19 cellular contexts compared by ENCODE assay signal in the genomic region with DNA sequence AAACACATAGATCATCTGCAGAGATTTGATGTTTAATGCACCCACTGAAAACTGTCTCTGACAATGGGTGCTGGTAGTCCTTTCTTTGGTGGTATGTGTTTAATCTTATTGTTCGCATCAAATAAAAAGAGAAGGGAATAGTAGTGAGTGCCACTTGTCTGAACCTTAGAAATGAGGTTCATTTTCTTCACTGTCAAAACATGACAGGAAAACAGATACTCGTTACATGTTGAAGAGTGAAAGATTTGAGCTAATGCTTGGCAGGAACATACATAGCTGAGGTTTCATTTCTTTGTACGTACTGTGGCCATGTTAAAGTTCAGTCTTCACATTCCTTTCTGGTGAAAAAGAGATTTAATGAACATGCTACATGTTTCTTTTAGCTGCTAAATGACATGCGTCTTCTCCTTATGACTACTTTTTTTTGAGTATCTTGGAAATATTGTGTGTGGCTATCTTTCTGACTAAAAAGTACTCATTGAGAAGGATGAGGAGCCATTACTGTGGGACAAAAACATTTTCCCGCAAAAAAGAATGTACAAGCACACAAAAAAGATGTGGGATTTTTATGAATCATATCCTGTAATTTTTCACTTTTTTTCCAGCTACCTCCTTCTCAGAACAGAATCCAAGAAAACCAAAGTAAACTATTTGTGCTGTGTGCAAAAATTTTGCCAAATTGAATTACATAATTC.
DNase-seq lines count a peak whose midpoint lies in the region; ATAC-seq and TF ChIP-seq lines count a peak whose summit lies in the region.
"Had no signal": no experiment of that assay in that cellular context is flagged by ENCODE, and none has a peak within 500 bp of the region (broad histone marks: within the 10 kb centered on the region; RNA-seq: fewer than 3 reads in every experiment).

No MANE protein-coding gene starts in this region.

- no peak overlapping the region for H3K4me3 Mint-ChIP-seq in chondrocyte (ENCODE audit: unreplicated experiment)
- no peak overlapping the region for H3K4me3 Mint-ChIP-seq in mesothelial cell of epicardium
- H3K4me3 Mint-ChIP-seq: activated CD8-positive, alpha-beta memory T cell treated with anti-CD3 and anti-CD28 coated beads, Interleukin-2, amount 10 ng/mL, durations not matched to agents 7 days and 5 days; CD8-positive, alpha-beta memory T cell; nephron; stimulated activated memory B cell treated with anti-CD40 and anti-IgM and Interleukin-4, amounts not matched to agents 10 μg/mL and 1 μg/mL and 100 μg/mL, for 72 hours had no signal

- ATAC-seq in GM21619 (IDR thresholded peaks at IDR 0.05; ENCODE audit: unreplicated experiment) (no peak), HG02870 (IDR thresholded peaks at IDR 0.05; ENCODE audit: unreplicated experiment) (no peak), HG03457 (IDR thresholded peaks at IDR 0.05; ENCODE audit: unreplicated experiment) (no peak)
- ATAC-seq: A549; activated CD4-positive, CD25-positive, alpha-beta regulatory T cell treated with anti-CD3 and anti-CD28 coated beads, Interleukin-2, amount 50 U/mL, for 24 hours; activated CD8-positive, alpha-beta memory T cell treated with anti-CD3 and anti-CD28 coated beads, Interleukin-2, amount 10 ng/mL, durations not matched to agents 7 days and 5 days; stimulated activated memory B cell treated with anti-CD40 and anti-IgM and Interleukin-4, amounts not matched to agents 10 μg/mL and 1 μg/mL and 100 μg/mL, for 72 hours had no signal

- peak overlapping the region; percentile 84 for H2AFZ ChIP-seq in ACC112 (ENCODE audit: low read length, unreplicated experiment)

- H3K79me2 ChIP-seq in ACC112 (ENCODE audit: control insufficient read depth, insufficient read depth, low read length, unreplicated experiment) = no peaks in the 10 kb centered on the region

- DNase-seq in NCI-H226 (peak; percentile 85), chondrocyte (ENCODE audit: low spot score) (no peak), middle frontal gyrus (ENCODE audit: extremely low spot score, low spot score) (peak; percentile 27), mesothelial cell of epicardium (ENCODE audit: low spot score in 2 of 2, unreplicated experiment in 2 of 2) (no peak)
- DNase-seq: activated CD8-positive, alpha-beta memory T cell treated with anti-CD3 and anti-CD28 coated beads, Interleukin-2, amount 10 ng/mL, durations not matched to agents 7 days and 5 days; activated effector memory CD4-positive, alpha-beta T cell treated with Interleukin-2 at 50 U/mL for 16 hours; CD8-positive, alpha-beta memory T cell; head of caudate nucleus; NCI-H187; NCI-H446; trophoblast cell had no signal

- H3K36me3 Mint-ChIP-seq in chondrocyte (ENCODE audit: low read depth) = peaks cover 1% of the 10 kb centered on the region
- H3K36me3 Mint-ChIP-seq in mesothelial cell of epicardium = peaks cover 10% of the 10 kb centered on the region
- H3K36me3 Mint-ChIP-seq: activated CD8-positive, alpha-beta memory T cell treated with anti-CD3 and anti-CD28 coated beads, Interleukin-2, amount 10 ng/mL, durations not matched to agents 7 days and 5 days; CD8-positive, alpha-beta memory T cell; stimulated activated memory B cell treated with anti-CD40 and anti-IgM and Interleukin-4, amounts not matched to agents 10 μg/mL and 1 μg/mL and 100 μg/mL, for 72 hours had no signal

- H3K4me1 Mint-ChIP-seq in chondrocyte (ENCODE audit: low read depth) = peaks cover 45% of the 10 kb centered on the region
- H3K4me1 Mint-ChIP-seq in mesothelial cell of epicardium = no peaks in the 10 kb centered on the region
- H3K4me1 Mint-ChIP-seq: activated CD8-positive, alpha-beta memory T cell treated with anti-CD3 and anti-CD28 coated beads, Interleukin-2, amount 10 ng/mL, durations not matched to agents 7 days and 5 days; CD8-positive, alpha-beta memory T cell; nephron; stimulated activated memory B cell treated with anti-CD40 and anti-IgM and Interleukin-4, amounts not matched to agents 10 μg/mL and 1 μg/mL and 100 μg/mL, for 72 hours had no signal

- H3K27me3 Mint-ChIP-seq in chondrocyte (ENCODE audit: low read depth) = no peaks in the 10 kb centered on the region
- no peaks in the 10 kb centered on the region for H3K27me3 Mint-ChIP-seq in mesothelial cell of epicardium (ENCODE audit: low read depth)
- H3K27me3 Mint-ChIP-seq: activated CD8-positive, alpha-beta memory T cell treated with anti-CD3 and anti-CD28 coated beads, Interleukin-2, amount 10 ng/mL, durations not matched to agents 7 days and 5 days; CD8-positive, alpha-beta memory T cell had no signal

- no peaks in the 10 kb centered on the region for H3K36me3 ChIP-seq in ACC112 (ENCODE audit: insufficient read depth, low read length)

- H3K4me1 ChIP-seq in ACC112 (ENCODE audit: control insufficient read depth, insufficient read depth, low read length, unreplicated experiment) = peaks cover 10% of the 10 kb centered on the region

- H3K27me3 ChIP-seq in ACC112 (ENCODE audit: insufficient read depth, low read length) = no peaks in the 10 kb centered on the region

- TF ChIP-seq CTCF in chondrocyte (IDR thresholded peaks at IDR 0.05) (no peak), mesothelial cell of epicardium (IDR thresholded peaks at IDR 0.05; ENCODE audit: unreplicated experiment) (no peak)

- peak overlapping the region; percentile 16; the same call in 1 of the 2 replicates for H3K4me3 ChIP-seq in ACC112 (ENCODE audit: low read depth, low read length)
- H3K4me3 ChIP-seq: A549 had no signal

- H3K27ac Mint-ChIP-seq in chondrocyte (ENCODE audit: unreplicated experiment) = peak overlapping the region; percentile 91
- no peak overlapping the region for H3K27ac Mint-ChIP-seq in mesothelial cell of epicardium
- H3K27ac Mint-ChIP-seq: activated CD8-positive, alpha-beta memory T cell treated with anti-CD3 and anti-CD28 coated beads, Interleukin-2, amount 10 ng/mL, durations not matched to agents 7 days and 5 days; CD8-positive, alpha-beta memory T cell; stimulated activated memory B cell treated with anti-CD40 and anti-IgM and Interleukin-4, amounts not matched to agents 10 μg/mL and 1 μg/mL and 100 μg/mL, for 72 hours had no signal

- peak overlapping the region; percentile 74 for H3K27ac ChIP-seq in ACC112 (ENCODE audit: low read depth, low read length)
- H3K27ac ChIP-seq: A549 had no signal

- peaks cover 3% of the 10 kb centered on the region for H3K9me3 Mint-ChIP-seq in chondrocyte (ENCODE audit: low read depth)
- H3K9me3 Mint-ChIP-seq in mesothelial cell of epicardium = peaks cover 26% of the 10 kb centered on the region
- H3K9me3 Mint-ChIP-seq: stimulated activated memory B cell treated with anti-CD40 and anti-IgM and Interleukin-4, amounts not matched to agents 10 μg/mL and 1 μg/mL and 100 μg/mL, for 72 hours had no signal

Comparison
In these comparisons a context has a peak if more than half of its experiments do, and no peak if none do; other contexts are left out.
1. DNase-seq: peak in NCI-H226 (single experiment) and middle frontal gyrus (single experiment); none in chondrocyte (single experiment) and mesothelial cell of epicardium (0 of 2).